In the genomic region with DNA sequence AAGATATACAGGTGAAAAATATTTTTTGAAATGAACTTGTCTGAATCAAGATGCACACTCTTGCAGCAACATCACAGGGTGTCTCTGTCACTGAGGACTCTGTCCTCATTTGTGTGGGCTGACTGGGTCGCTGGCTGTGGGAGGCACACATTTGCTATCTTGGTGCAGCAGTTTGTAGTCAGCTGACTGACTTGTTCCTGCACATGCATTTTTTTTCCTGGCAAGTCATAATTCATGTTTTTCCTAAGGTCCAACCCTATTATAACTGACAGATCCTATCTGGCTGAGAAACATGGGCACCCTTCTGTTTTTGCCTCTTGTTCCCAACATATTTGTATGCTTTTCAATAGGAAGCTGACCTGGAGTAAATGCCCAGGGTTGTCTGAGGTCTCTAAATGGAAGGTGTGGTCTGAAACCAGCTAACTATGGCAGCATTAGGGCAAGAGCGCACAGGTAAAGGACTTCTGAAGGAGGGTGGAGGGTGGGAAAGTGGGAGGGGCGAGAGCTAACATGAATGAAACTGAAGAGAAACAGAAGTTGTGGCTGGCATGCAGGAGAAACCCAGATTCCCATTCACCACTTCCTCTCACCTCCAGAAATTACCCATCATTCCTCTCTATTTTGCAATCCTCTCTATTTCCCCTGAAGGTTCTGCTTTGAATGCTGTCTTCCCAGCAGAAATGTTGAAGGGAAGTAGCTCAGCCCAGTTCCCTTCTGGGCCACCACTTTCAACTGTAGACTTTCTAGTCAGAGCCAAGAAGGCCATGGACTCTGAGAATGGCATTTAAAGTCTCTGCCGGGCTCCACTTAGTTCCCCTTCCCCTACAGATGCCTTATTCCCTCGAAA, we compare ENCODE assay signal across 2 cellular contexts.
TF ChIP-seq lines count a peak whose summit lies in the region.

No MANE protein-coding gene starts in this region.

TF ChIP-seq in IMR-90, 13 proteins besides CTCF, POLR2A, EP300 and RAD21:
- peak; percentile 66 for TF ChIP-seq CEBPB (IDR thresholded peaks at IDR 0.05; ENCODE audit: low read depth, low read length)
- TF ChIP-seq RFX5 (IDR thresholded peaks at IDR 0.05; ENCODE audit: low read depth, low read length) = no peak

TF ChIP-seq in HepG2, 621 proteins besides CTCF, POLR2A, EP300 and RAD21 (continues in another document):
- 0 out of 2 replicates have a peak, but pooled peaks have one; percentile 16 for TF ChIP-seq ZNF556 (CRISPR knock-in tag; IDR thresholded peaks at IDR 0.05; ENCODE audit: borderline replicate concordance)
- TF ChIP-seq KAT7 (CRISPR knock-in tag; IDR thresholded peaks at IDR 0.05; ENCODE audit: borderline replicate concordance) = no peak
- TF ChIP-seq NR1H2 (CRISPR knock-in tag; IDR thresholded peaks at IDR 0.05; ENCODE audit: borderline replicate concordance, low read depth) = no peak
- TF ChIP-seq, protein P1, sequence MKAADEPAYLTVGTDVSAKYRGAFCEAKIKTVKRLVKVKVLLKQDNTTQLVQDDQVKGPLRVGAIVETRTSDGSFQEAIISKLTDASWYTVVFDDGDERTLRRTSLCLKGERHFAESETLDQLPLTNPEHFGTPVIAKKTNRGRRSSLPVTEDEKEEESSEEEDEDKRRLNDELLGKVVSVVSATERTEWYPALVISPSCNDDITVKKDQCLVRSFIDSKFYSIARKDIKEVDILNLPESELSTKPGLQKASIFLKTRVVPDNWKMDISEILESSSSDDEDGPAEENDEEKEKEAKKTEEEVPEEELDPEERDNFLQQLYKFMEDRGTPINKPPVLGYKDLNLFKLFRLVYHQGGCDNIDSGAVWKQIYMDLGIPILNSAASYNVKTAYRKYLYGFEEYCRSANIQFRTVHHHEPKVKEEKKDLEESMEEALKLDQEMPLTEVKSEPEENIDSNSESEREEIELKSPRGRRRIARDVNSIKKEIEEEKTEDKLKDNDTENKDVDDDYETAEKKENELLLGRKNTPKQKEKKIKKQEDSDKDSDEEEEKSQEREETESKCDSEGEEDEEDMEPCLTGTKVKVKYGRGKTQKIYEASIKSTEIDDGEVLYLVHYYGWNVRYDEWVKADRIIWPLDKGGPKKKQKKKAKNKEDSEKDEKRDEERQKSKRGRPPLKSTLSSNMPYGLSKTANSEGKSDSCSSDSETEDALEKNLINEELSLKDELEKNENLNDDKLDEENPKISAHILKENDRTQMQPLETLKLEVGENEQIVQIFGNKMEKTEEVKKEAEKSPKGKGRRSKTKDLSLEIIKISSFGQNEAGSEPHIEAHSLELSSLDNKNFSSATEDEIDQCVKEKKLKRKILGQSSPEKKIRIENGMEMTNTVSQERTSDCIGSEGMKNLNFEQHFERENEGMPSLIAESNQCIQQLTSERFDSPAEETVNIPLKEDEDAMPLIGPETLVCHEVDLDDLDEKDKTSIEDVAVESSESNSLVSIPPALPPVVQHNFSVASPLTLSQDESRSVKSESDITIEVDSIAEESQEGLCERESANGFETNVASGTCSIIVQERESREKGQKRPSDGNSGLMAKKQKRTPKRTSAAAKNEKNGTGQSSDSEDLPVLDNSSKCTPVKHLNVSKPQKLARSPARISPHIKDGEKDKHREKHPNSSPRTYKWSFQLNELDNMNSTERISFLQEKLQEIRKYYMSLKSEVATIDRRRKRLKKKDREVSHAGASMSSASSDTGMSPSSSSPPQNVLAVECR (CRISPR knock-in tag; IDR thresholded peaks at IDR 0.05; ENCODE audit: borderline replicate concordance) = peak; percentile 49; the same call in 1 of the 2 replicates
- no peak for TF ChIP-seq KMT2B (CRISPR knock-in tag; IDR thresholded peaks at IDR 0.05)
- TF ChIP-seq, protein P2, sequence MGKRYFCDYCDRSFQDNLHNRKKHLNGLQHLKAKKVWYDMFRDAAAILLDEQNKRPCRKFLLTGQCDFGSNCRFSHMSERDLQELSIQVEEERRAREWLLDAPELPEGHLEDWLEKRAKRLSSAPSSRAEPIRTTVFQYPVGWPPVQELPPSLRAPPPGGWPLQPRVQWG (CRISPR knock-in tag; IDR thresholded peaks at IDR 0.05; ENCODE audit: borderline replicate concordance, low read depth) = no peak
- no peak for TF ChIP-seq NKX3-1 (CRISPR knock-in tag; IDR thresholded peaks at IDR 0.05)
- TF ChIP-seq ZFP36 (IDR thresholded peaks at IDR 0.05; ENCODE audit: borderline replicate concordance, low read depth, low read length, partially characterized antibody) = no peak
- TF ChIP-seq ZNF292 (CRISPR knock-in tag; IDR thresholded peaks at IDR 0.05; ENCODE audit: borderline replicate concordance, low read depth) = no peak
- no peak for TF ChIP-seq MAF1 (CRISPR knock-in tag; IDR thresholded peaks at IDR 0.05; ENCODE audit: borderline replicate concordance)
- peak; percentile 78 for TF ChIP-seq CEBPG (CRISPR knock-in tag; IDR thresholded peaks at IDR 0.05)
- no peak for TF ChIP-seq FOXO1 (CRISPR knock-in tag; IDR thresholded peaks at IDR 0.05)
- TF ChIP-seq ZNF143 (CRISPR knock-in tag; IDR thresholded peaks at IDR 0.05) = peak; percentile 76
- no peak for TF ChIP-seq HHEX (CRISPR knock-in tag; IDR thresholded peaks at IDR 0.05)
- TF ChIP-seq SP2 (CRISPR knock-in tag; IDR thresholded peaks at IDR 0.05) = no peak
- no peak for TF ChIP-seq ZNF660 (CRISPR knock-in tag; IDR thresholded peaks at IDR 0.05; ENCODE audit: borderline replicate concordance, low read depth)
- TF ChIP-seq, protein P3, sequence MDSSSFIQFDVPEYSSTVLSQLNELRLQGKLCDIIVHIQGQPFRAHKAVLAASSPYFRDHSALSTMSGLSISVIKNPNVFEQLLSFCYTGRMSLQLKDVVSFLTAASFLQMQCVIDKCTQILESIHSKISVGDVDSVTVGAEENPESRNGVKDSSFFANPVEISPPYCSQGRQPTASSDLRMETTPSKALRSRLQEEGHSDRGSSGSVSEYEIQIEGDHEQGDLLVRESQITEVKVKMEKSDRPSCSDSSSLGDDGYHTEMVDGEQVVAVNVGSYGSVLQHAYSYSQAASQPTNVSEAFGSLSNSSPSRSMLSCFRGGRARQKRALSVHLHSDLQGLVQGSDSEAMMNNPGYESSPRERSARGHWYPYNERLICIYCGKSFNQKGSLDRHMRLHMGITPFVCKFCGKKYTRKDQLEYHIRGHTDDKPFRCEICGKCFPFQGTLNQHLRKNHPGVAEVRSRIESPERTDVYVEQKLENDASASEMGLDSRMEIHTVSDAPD (CRISPR knock-in tag; IDR thresholded peaks at IDR 0.05) = no peak
- TF ChIP-seq, protein P4, sequence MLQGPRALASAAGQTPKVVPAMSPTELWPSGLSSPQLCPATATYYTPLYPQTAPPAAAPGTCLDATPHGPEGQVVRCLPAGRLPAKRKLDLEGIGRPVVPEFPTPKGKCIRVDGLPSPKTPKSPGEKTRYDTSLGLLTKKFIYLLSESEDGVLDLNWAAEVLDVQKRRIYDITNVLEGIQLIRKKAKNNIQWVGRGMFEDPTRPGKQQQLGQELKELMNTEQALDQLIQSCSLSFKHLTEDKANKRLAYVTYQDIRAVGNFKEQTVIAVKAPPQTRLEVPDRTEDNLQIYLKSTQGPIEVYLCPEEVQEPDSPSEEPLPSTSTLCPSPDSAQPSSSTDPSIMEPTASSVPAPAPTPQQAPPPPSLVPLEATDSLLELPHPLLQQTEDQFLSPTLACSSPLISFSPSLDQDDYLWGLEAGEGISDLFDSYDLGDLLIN (CRISPR knock-in tag; IDR thresholded peaks at IDR 0.05; ENCODE audit: borderline replicate concordance) = 0 out of 2 replicates have a peak, but pooled peaks have one; percentile 29
- peak; percentile 66; the same call in 1 of the 2 replicates for TF ChIP-seq CEBPB (IDR thresholded peaks at IDR 0.05; ENCODE audit: borderline replicate concordance, low read depth, low read length)
- peak; percentile 96 for TF ChIP-seq ZKSCAN5 (CRISPR knock-in tag; IDR thresholded peaks at IDR 0.05)
- TF ChIP-seq FOXC1 (CRISPR knock-in tag; IDR thresholded peaks at IDR 0.05; ENCODE audit: borderline replicate concordance) = peak; percentile 71; the same call in 1 of the 2 replicates
- TF ChIP-seq SMAD9 (CRISPR knock-in tag; IDR thresholded peaks at IDR 0.05) = peak; percentile 29; the same call in 1 of the 2 replicates
- no peak for TF ChIP-seq ZNF382 (CRISPR knock-in tag; IDR thresholded peaks at IDR 0.05; ENCODE audit: borderline replicate concordance)
- peak; percentile 60; the same call in 1 of the 2 replicates for TF ChIP-seq ZNF605 (CRISPR knock-in tag; IDR thresholded peaks at IDR 0.05)
- TF ChIP-seq HOXA7 (CRISPR knock-in tag; IDR thresholded peaks at IDR 0.05) = no peak
- peak; percentile 27; the same call in 1 of the 2 replicates for TF ChIP-seq RCOR2 (CRISPR knock-in tag; IDR thresholded peaks at IDR 0.05)
- no peak for TF ChIP-seq RFXAP (CRISPR knock-in tag; IDR thresholded peaks at IDR 0.05; ENCODE audit: borderline replicate concordance)
- TF ChIP-seq ZNF501 (CRISPR knock-in tag; IDR thresholded peaks at IDR 0.05) = 0 out of 2 replicates have a peak, but pooled peaks have one; percentile 28
- 0 out of 2 replicates have a peak, but pooled peaks have one; percentile 28 for TF ChIP-seq SETDB1 (CRISPR knock-in tag; IDR thresholded peaks at IDR 0.05; ENCODE audit: borderline replicate concordance)
- TF ChIP-seq, protein P5, sequence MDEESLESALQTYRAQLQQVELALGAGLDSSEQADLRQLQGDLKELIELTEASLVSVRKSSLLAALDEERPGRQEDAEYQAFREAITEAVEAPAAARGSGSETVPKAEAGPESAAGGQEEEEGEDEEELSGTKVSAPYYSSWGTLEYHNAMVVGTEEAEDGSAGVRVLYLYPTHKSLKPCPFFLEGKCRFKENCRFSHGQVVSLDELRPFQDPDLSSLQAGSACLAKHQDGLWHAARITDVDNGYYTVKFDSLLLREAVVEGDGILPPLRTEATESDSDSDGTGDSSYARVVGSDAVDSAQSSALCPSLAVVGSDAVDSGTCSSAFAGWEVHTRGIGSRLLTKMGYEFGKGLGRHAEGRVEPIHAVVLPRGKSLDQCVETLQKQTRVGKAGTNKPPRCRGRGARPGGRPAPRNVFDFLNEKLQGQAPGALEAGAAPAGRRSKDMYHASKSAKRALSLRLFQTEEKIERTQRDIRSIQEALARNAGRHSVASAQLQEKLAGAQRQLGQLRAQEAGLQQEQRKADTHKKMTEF (CRISPR knock-in tag; IDR thresholded peaks at IDR 0.05) = 0 out of 2 replicates have a peak, but pooled peaks have one; percentile 1
- TF ChIP-seq, protein P6, sequence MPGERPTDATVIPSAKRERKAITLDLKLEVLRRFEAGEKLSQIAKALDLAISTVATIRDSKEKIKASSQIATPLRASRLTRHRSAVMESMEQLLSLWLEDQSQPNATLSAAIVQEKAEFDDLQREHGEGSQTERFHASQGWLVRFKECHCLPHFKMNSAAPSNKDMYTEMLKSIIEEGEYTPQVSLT (CRISPR knock-in tag; IDR thresholded peaks at IDR 0.05; ENCODE audit: borderline replicate concordance, low read depth) = no peak
- TF ChIP-seq, protein P7, sequence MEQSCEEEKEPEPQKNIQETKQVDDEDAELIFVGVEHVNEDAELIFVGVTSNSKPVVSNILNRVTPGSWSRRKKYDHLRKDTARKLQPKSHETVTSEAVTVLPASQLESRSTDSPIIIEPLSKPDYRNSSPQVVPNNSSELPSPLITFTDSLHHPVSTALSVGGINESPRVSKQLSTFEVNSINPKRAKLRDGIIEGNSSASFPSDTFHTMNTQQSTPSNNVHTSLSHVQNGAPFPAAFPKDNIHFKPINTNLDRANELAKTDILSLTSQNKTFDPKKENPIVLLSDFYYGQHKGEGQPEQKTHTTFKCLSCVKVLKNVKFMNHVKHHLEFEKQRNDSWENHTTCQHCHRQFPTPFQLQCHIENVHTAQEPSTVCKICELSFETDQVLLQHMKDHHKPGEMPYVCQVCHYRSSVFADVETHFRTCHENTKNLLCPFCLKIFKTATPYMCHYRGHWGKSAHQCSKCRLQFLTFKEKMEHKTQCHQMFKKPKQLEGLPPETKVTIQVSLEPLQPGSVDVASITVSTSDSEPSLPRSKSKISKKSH (CRISPR knock-in tag; IDR thresholded peaks at IDR 0.05; ENCODE audit: borderline replicate concordance) = no peak
- TF ChIP-seq ZNF563 (CRISPR knock-in tag; IDR thresholded peaks at IDR 0.05) = no peak
- TF ChIP-seq, protein P8, sequence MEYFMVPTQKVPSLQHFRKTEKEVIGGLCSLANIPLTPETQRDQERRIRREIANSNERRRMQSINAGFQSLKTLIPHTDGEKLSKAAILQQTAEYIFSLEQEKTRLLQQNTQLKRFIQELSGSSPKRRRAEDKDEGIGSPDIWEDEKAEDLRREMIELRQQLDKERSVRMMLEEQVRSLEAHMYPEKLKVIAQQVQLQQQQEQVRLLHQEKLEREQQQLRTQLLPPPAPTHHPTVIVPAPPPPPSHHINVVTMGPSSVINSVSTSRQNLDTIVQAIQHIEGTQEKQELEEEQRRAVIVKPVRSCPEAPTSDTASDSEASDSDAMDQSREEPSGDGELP (IDR thresholded peaks at IDR 0.05; ENCODE audit: borderline replicate concordance, low read depth) = peak; percentile 60; the same call in 1 of the 2 replicates
- no peak for TF ChIP-seq JUND (CRISPR knock-in tag; IDR thresholded peaks at IDR 0.05)
- TF ChIP-seq KLF13 (CRISPR knock-in tag; IDR thresholded peaks at IDR 0.05) = no peak
- no peak for TF ChIP-seq EZH2 (conservative IDR thresholded peaks at IDR 0.05; ENCODE audit: low read depth, low read length)
- 0 out of 2 replicates have a peak, but pooled peaks have one; percentile 69 for TF ChIP-seq ZNF878 (CRISPR knock-in tag; IDR thresholded peaks at IDR 0.05)
- TF ChIP-seq POGZ (CRISPR knock-in tag; IDR thresholded peaks at IDR 0.05) = peak; percentile 47; the same call in 1 of the 2 replicates
- no peak for TF ChIP-seq ISL2 (CRISPR knock-in tag; IDR thresholded peaks at IDR 0.05)
- no peak for TF ChIP-seq ZFP36L1 (CRISPR knock-in tag; IDR thresholded peaks at IDR 0.05)
- TF ChIP-seq SRSF4 (IDR thresholded peaks at IDR 0.05; ENCODE audit: low read depth, low read length, poor library complexity, severe bottlenecking) = no peak
